In genomic region chr9:14314929-14315753, GRCh38 we compare ENCODE assay signal across 1 cellular context.
TF ChIP-seq lines count a peak whose summit lies in the region.

No MANE protein-coding gene starts in this region.

TF ChIP-seq in HEK293, 187 proteins besides CTCF, POLR2A, EP300 and RAD21 (continued from another document):
- TF ChIP-seq ZNF639 (tag by site-specific recombination; IDR thresholded peaks at IDR 0.05) (no peak), ZBTB49 (tag by site-specific recombination; IDR thresholded peaks at IDR 0.05; ENCODE audit: low read depth) (no peak), ZNF169 (tag by site-specific recombination; IDR thresholded peaks at IDR 0.05) (no peak), ZFP41 (tag by site-specific recombination; IDR thresholded peaks at IDR 0.05; ENCODE audit: borderline replicate concordance) (no peak), ZNF223 (tag by site-specific recombination; IDR thresholded peaks at IDR 0.05) (no peak), MYNN (tag by site-specific recombination; IDR thresholded peaks at IDR 0.05; ENCODE audit: borderline replicate concordance) (no peak), ZNF560 (tag by site-specific recombination; IDR thresholded peaks at IDR 0.05; ENCODE audit: borderline replicate concordance) (no peak), ZNF214 (tag by site-specific recombination; IDR thresholded peaks at IDR 0.05; ENCODE audit: borderline replicate concordance) (no peak), ZNF513 (tag by site-specific recombination; IDR thresholded peaks at IDR 0.05) (peak; percentile 75), ZNF146 (tag by site-specific recombination; IDR thresholded peaks at IDR 0.05) (no peak), ZNF133 (tag by site-specific recombination; IDR thresholded peaks at IDR 0.05) (no peak), ZNF423 (tag by site-specific recombination; IDR thresholded peaks at IDR 0.05) (0 out of 2 replicates have a peak, but pooled peaks have one; percentile 37), ZNF837 (tag by site-specific recombination; IDR thresholded peaks at IDR 0.05) (no peak), ZBTB6 (tag by site-specific recombination; IDR thresholded peaks at IDR 0.05) (no peak), ZBTB44 (tag by site-specific recombination; IDR thresholded peaks at IDR 0.05) (peak; percentile 50; the same call in 1 of the 2 replicates), ZNF132 (tag by site-specific recombination; IDR thresholded peaks at IDR 0.05; ENCODE audit: borderline replicate concordance) (no peak), ZNF707 (tag by site-specific recombination; IDR thresholded peaks at IDR 0.05) (no peak), ZNF239 (tag by site-specific recombination; IDR thresholded peaks at IDR 0.05) (no peak), ZFP69B (tag by site-specific recombination; IDR thresholded peaks at IDR 0.05) (no peak), ZNF747 (tag by site-specific recombination; IDR thresholded peaks at IDR 0.05) (no peak), ZNF768 (tag by site-specific recombination; IDR thresholded peaks at IDR 0.05) (no peak), ZNF830 (tag by site-specific recombination; IDR thresholded peaks at IDR 0.05; ENCODE audit: low read depth) (no peak), ZNF280D (tag by site-specific recombination; IDR thresholded peaks at IDR 0.05) (no peak), ZBTB26 (tag by site-specific recombination; optimal IDR thresholded peaks at IDR 0.05) (peak; percentile 79), ZNF843 (tag by site-specific recombination; IDR thresholded peaks at IDR 0.05) (no peak), ZNF202 (tag by site-specific recombination; IDR thresholded peaks at IDR 0.05; ENCODE audit: borderline replicate concordance) (no peak), ZNF449 (tag by site-specific recombination; IDR thresholded peaks at IDR 0.05) (0 out of 2 replicates have a peak, but pooled peaks have one; percentile 13), ZNF664 (tag by site-specific recombination; IDR thresholded peaks at IDR 0.05) (no peak), PRDM6 (tag by site-specific recombination; IDR thresholded peaks at IDR 0.05) (no peak), ZNF148 (tag by site-specific recombination; IDR thresholded peaks at IDR 0.05; ENCODE audit: borderline replicate concordance) (no peak), ZSCAN18 (tag by site-specific recombination; IDR thresholded peaks at IDR 0.05) (no peak), SP2 (tag by site-specific recombination; IDR thresholded peaks at IDR 0.05) (no peak)
